In genomic region chr3:161700998-161701397, GRCh38 we compare ENCODE assay signal across 13 cellular contexts.
DNase-seq lines count a peak whose midpoint lies in the region; ATAC-seq, FAIRE-seq and TF ChIP-seq lines count a peak whose summit lies in the region.
"Had no signal": no experiment of that assay in that cellular context is flagged by ENCODE, and none has a peak within 500 bp of the region (broad histone marks: within the 10 kb centered on the region; RNA-seq: fewer than 3 reads in every experiment).

No MANE protein-coding gene starts in this region.

- ATAC-seq in GM18907 (IDR thresholded peaks at IDR 0.05; ENCODE audit: unreplicated experiment) = peak; percentile 94
- ATAC-seq in HG02938 (IDR thresholded peaks at IDR 0.05; ENCODE audit: unreplicated experiment) = peak; percentile 97
- ATAC-seq: natural killer cell treated with Interleukin-12 subunit alpha and Interleukin-12 subunit beta and Interleukin-15 and Interleukin-18, amount 100 ng/mL, for 72 hours had no signal

- TF ChIP-seq POLR2A in H54 (IDR thresholded peaks at IDR 0.05; ENCODE audit: low read depth, low read length) = no peak

- FAIRE-seq in H54 (lab: Jason Lieb, UNC) = no peak
- FAIRE-seq: RCC 7860 had no signal

- DNase-seq in COLO668 (lab: John Stamatoyannopoulos, UW; ENCODE audit: unreplicated experiment) = peak; percentile 16
- peak; percentile 67 for DNase-seq in NCI-H69 (lab: John Stamatoyannopoulos, UW)
- no peak for DNase-seq in stimulated activated naive CD4-positive, alpha-beta T cell (lab: John Stamatoyannopoulos, UW)
- DNase-seq in H54 (ENCODE audit: insufficient read length, low spot score) = no peak
- no peak for DNase-seq in inferior parietal cortex (ENCODE audit: extremely low spot score)
- DNase-seq in nucleus accumbens (lab: John Stamatoyannopoulos, UW) = no peak
- DNase-seq: activated CD4-positive, alpha-beta T cell treated with anti-CD3 and anti-CD28 coated beads for 4 hours; effector CD4-positive, alpha-beta T cell; HFFc6 had no signal

Comparison
In these comparisons a context has a peak if more than half of its experiments do, and no peak if none do; other contexts are left out.
1. DNase-seq: peak in COLO668 (single experiment) and NCI-H69 (single experiment); none in stimulated activated naive CD4-positive, alpha-beta T cell (0 of 6), H54 (single experiment), inferior parietal cortex (single experiment) and nucleus accumbens (0 of 56).